9 cellular contexts compared by ENCODE assay signal in genomic region chr3:30625541-30626438, GRCh38. TPM values are rescaled to one million over a fixed set of nuclear protein-coding genes. Genes with fewer than 3 reads are reported as not detected.
DNase-seq lines count a peak whose midpoint lies in the region; ATAC-seq, FAIRE-seq and TF ChIP-seq lines count a peak whose summit lies in the region.
"Had no signal": no experiment of that assay in that cellular context is flagged by ENCODE, and none has a peak within 500 bp of the region (broad histone marks: within the 10 kb centered on the region; RNA-seq: fewer than 3 reads in every experiment).

No MANE protein-coding gene starts in this region.

- peak overlapping the region; percentile 89 to 100 for H3K27ac Mint-ChIP-seq in activated naive CD4-positive, alpha-beta T cell treated with anti-CD3 and anti-CD28 coated beads, Interleukin-2, amount 50 U/mL, for 72 hours

- H3K27ac ChIP-seq in heart right ventricle (peak overlapping the region in 9 of 10 donors; percentile 10 to 86 (median 53)), skin epidermis (peak overlapping the region in 16 of 21 experiments; percentile 1 to 74 (median 58))

- H3K27me3 ChIP-seq in heart right ventricle = no peaks in the 10 kb centered on the region

- ATAC-seq in activated naive CD4-positive, alpha-beta T cell treated with anti-CD3 and anti-CD28 coated beads, Interleukin-2, amount 50 U/mL, for 72 hours = no peak
- ATAC-seq in heart right ventricle = peak in 1 of 8 donors; percentile 29
- ATAC-seq in HG03520 (IDR thresholded peaks at IDR 0.05; ENCODE audit: unreplicated experiment) = no peak
- ATAC-seq in HG02763 (IDR thresholded peaks at IDR 0.05; ENCODE audit: unreplicated experiment) = no peak

- H3K36me3 Mint-ChIP-seq in activated naive CD4-positive, alpha-beta T cell treated with anti-CD3 and anti-CD28 coated beads, Interleukin-2, amount 50 U/mL, for 72 hours = peaks cover 22 to 55% of the 10 kb centered on the region in 2 donors

- H3K4me3 ChIP-seq in heart right ventricle (no peak overlapping the region), skin epidermis (no peak overlapping the region)

- DNase-seq in H54 (ENCODE audit: insufficient read length, low spot score) (peak; percentile 17), heart right ventricle (no peak), epidermal melanocyte (ENCODE audit: insufficient read length, low spot score) (no peak), NCI-H2107 treated with DMSO at 0.1 percent for 48 hours (lab: John Stamatoyannopoulos, UW; ENCODE audit: unreplicated experiment) (no peak)
- DNase-seq in activated naive CD4-positive, alpha-beta T cell treated with anti-CD3 and anti-CD28 coated beads, Interleukin-2, amount 50 U/mL, for 72 hours (ENCODE audit: low spot score in 2 of 2) = no peak
- DNase-seq: left cardiac atrium had no signal

- peak; percentile 92 for FAIRE-seq in H54 (lab: Jason Lieb, UNC)

- 60 to 76% methylated on average over 4 of the region's 4 CpGs for WGBS in heart right ventricle, 2 donors

- intact Hi-C loops in heart right ventricle (cut with DNase I) = loop anchor here in 4 of 10 donors (5.0 to 10.0 kb wide), 3 partner anchors 37 to 57 kb away; no protein-coding TSS in a partner anchor

- TF ChIP-seq CTCF in heart right ventricle (IDR thresholded peaks at IDR 0.05) = no peak

- no peak for TF ChIP-seq POLR2A in H54 (IDR thresholded peaks at IDR 0.05; ENCODE audit: low read depth, low read length)

- peaks cover 0 to 61% (median 12%) of the 10 kb centered on the region in 9 donors for H3K36me3 ChIP-seq in heart right ventricle

- peaks cover 0 to 3% (median 0%) of the 10 kb centered on the region in 11 donors for H3K9me3 ChIP-seq in heart right ventricle

- H3K4me1 ChIP-seq in heart right ventricle = peaks cover 19 to 100% (median 100%) of the 10 kb centered on the region in 9 donors

- peaks cover 0 to 3% of the 10 kb centered on the region in 2 donors for H3K9me3 Mint-ChIP-seq in activated naive CD4-positive, alpha-beta T cell treated with anti-CD3 and anti-CD28 coated beads, Interleukin-2, amount 50 U/mL, for 72 hours

RNA-seq across cellular contexts. Expression of gene TGFBR2, which starts 19.4 kb away (rescaled TPM):
- 10 to 100 TPM; 45.0 to 74.1 TPM for total RNA-seq in activated naive CD4-positive, alpha-beta T cell treated with anti-CD3 and anti-CD28 coated beads, Interleukin-2, amount 50 U/mL, for 72 hours
- 100 to 1,000 TPM in 5 of 10 donors, 10 to 100 TPM in 5; 71.1 to 197 (median 92.1) TPM for total RNA-seq in heart right ventricle
- polyA plus RNA-seq in heart right ventricle = 10 to 100 TPM; 14.6 to 81.4 TPM
